1 cellular context compared by ENCODE assay signal in the genomic region with DNA sequence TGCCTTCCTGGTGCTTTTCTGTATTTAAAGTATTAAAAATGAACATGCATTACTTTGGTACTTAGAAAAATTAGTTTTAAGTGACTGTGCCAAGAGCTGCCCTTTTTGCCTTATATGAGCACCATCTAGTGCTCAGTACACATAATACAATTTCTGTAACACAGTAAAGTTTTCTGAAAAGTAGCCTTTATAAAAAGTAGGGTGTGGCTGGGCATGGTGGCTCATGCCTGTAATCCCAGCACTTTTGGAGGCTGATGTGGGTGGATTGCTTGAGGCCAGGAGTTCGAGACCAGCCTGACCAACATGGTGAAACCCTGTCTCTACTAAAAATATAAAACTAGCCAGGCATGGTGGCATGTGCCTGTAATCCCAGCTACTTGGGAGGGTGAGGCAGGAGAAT.
TF ChIP-seq lines count a peak whose summit lies in the region.

No MANE protein-coding gene starts in this region.

TF ChIP-seq in IMR-90, 13 proteins besides CTCF, POLR2A, EP300 and RAD21:
- TF ChIP-seq SMC3 (IDR thresholded peaks at IDR 0.05; ENCODE audit: low read depth, low read length), result peak; percentile 83
